Comparison of ENCODE assay signal across 20 cellular contexts in genomic region chr1:167541013-167541412, GRCh38. TPM values are rescaled to one million over a fixed set of nuclear protein-coding genes. Genes with fewer than 3 reads are reported as not detected.
DNase-seq lines count a peak whose midpoint lies in the region; ATAC-seq, FAIRE-seq and TF ChIP-seq lines count a peak whose summit lies in the region.
"Had no signal": no experiment of that assay in that cellular context is flagged by ENCODE, and none has a peak within 500 bp of the region (broad histone marks: within the 10 kb centered on the region; RNA-seq: fewer than 3 reads in every experiment).

No MANE protein-coding gene starts in this region.

- no peak for ATAC-seq in IMR-90 (ENCODE audit: low read depth)
- ATAC-seq in K562: no peak

- H3K23ac ChIP-seq in IMR-90 (ENCODE audit: low read depth, low read length): no peak overlapping the region

- no peaks in the 10 kb centered on the region for H3K27me3 Mint-ChIP-seq in T-helper 1 cell treated with Interleukin-12 subunit alpha and Interleukin-12 subunit beta and Interleukin-4 antibody, amounts not matched to agents 30 μg/mL and 1 μg/mL, for 36 hours (ENCODE audit: low read depth)
- H3K27me3 Mint-ChIP-seq: activated B cell treated with CpG ODN at 0.5 μM for 24 hours; activated naive CD8-positive, alpha-beta T cell treated with anti-CD3 and anti-CD28 coated beads, Interleukin-2, amount 10 ng/mL, durations not matched to agents 7 days and 5 days; B cell; brain had no signal

- H2BK20ac ChIP-seq in IMR-90 (ENCODE audit: low read depth, low read length): no peak overlapping the region

- BruUV-seq in IMR-90 (replicated peaks; lab: Mats Ljungman, UMichigan) (no TSS peak), K562 (replicated peaks; lab: Mats Ljungman, UMichigan) (no TSS peak)

- H3K36me3 ChIP-seq in IMR-90 (ENCODE audit: control insufficient read depth, insufficient read depth, low read length): no peaks in the 10 kb centered on the region
- H3K36me3 ChIP-seq in K562 (ENCODE audit: control insufficient read depth, insufficient read depth, low read length): peaks cover 53% of the 10 kb centered on the region

- TF ChIP-seq RAD21 in IMR-90 (IDR thresholded peaks at IDR 0.05; ENCODE audit: low read length): no peak
- no peak for TF ChIP-seq RAD21 in K562 (CRISPR knock-in tag; conservative IDR thresholded peaks at IDR 0.05 in 1 of 2, IDR thresholded peaks at IDR 0.05 in 1 of 2)

- FAIRE-seq in K562 (lab: Jason Lieb, UNC): no peak
- FAIRE-seq: endometrium had no signal

- no peak overlapping the region for H3K14ac ChIP-seq in IMR-90 (replicated peaks; ENCODE audit: low read depth, low read length)

- DNase-seq in T-helper 1 cell: no peak
- DNase-seq in IMR-90: peak; percentile 10
- peak in 1 of 4 experiments; percentile 5 for DNase-seq in K562 (ENCODE audit: extremely low read depth in 1 of 4, low spot score in 3 of 4)
- DNase-seq in kidney tubule cell (ENCODE audit: low spot score): peak; percentile 13
- DNase-seq in UCSD-AML1 (lab: John Stamatoyannopoulos, UW; ENCODE audit: unreplicated experiment): no peak
- DNase-seq in GM20000 (ENCODE audit: low spot score): no peak
- DNase-seq in COR-L47 (lab: John Stamatoyannopoulos, UW): no peak
- DNase-seq: activated B cell treated with CpG ODN at 0.5 μM for 24 hours; activated CD8-positive, alpha-beta memory T cell treated with anti-CD3 and anti-CD28 coated beads for 24 hours; activated naive CD8-positive, alpha-beta T cell treated with anti-CD3 and anti-CD28 coated beads, Interleukin-2, amount 10 ng/mL, durations not matched to agents 7 days and 5 days; cortex of kidney; natural killer cell had no signal

- H3K9me1 ChIP-seq in IMR-90 (ENCODE audit: insufficient read depth, low read length) (no peaks in the 10 kb centered on the region), K562 (ENCODE audit: control insufficient read depth, insufficient read depth, low read length) (no peaks in the 10 kb centered on the region)

- no peak overlapping the region for H3K27ac ChIP-seq in IMR-90 (ENCODE audit: insufficient read depth, low read length)
- no peak overlapping the region for H3K27ac ChIP-seq in K562 (ENCODE audit: extremely low read depth, low read depth, low read length)
- H3K27ac ChIP-seq: parathyroid adenoma had no signal

- no peak overlapping the region for H2AK9ac ChIP-seq in IMR-90 (replicated peaks; ENCODE audit: low read depth, low read length, poor library complexity)

- peaks cover 48% of the 10 kb centered on the region for H3K4me1 Mint-ChIP-seq in T-helper 1 cell treated with Interleukin-12 subunit alpha and Interleukin-12 subunit beta and Interleukin-4 antibody, amounts not matched to agents 30 μg/mL and 1 μg/mL, for 36 hours (ENCODE audit: low read depth)
- H3K4me1 Mint-ChIP-seq: natural killer cell had no signal

- H3K9me3 ChIP-seq in IMR-90 (ENCODE audit: control insufficient read depth, insufficient read depth, low read length) (no peaks in the 10 kb centered on the region), K562 (replicated peaks; ENCODE audit: control insufficient read depth, insufficient read depth, low read depth, low read length) (no peaks in the 10 kb centered on the region)
- H3K9me3 ChIP-seq: heart right ventricle had no signal

- no peak overlapping the region for H4K5ac ChIP-seq in IMR-90 (ENCODE audit: low read depth, low read length)

- H4K8ac ChIP-seq in IMR-90 (ENCODE audit: low read depth in 2 of 2, low read length in 2 of 2): no peak overlapping the region

- H2BK120ac ChIP-seq in IMR-90 (ENCODE audit: low read depth, low read length): no peak overlapping the region

- H3K4me1 ChIP-seq in IMR-90 (ENCODE audit: control insufficient read depth, insufficient read depth, low read length) (peaks cover 2% of the 10 kb centered on the region; the same call in 1 of the 2 replicates), K562 (replicated peaks in 1 of 2; ENCODE audit: control insufficient read depth in 2 of 2, insufficient read depth in 2 of 2, low read length in 2 of 2) (peaks cover 16 to 19% of the 10 kb centered on the region in 2 experiments; a peak in 4 of 5 replicates)
- H3K4me1 ChIP-seq: parathyroid adenoma had no signal

- no peak overlapping the region for H3K4ac ChIP-seq in IMR-90 (ENCODE audit: low read depth, low read length)

- H2BK5ac ChIP-seq in IMR-90 (ENCODE audit: low read depth, low read length, poor library complexity, severe bottlenecking): no peak overlapping the region

- intact Hi-C loops in IMR-90 (cut with micrococcal nuclease): no loop called here
- intact Hi-C loops in K562 (cut with micrococcal nuclease): loop anchor here (2.0 kb wide), 1 partner anchor 16 kb away; no protein-coding TSS in a partner anchor

- H2AK5ac ChIP-seq in IMR-90 (ENCODE audit: low read depth, low read length): no peak overlapping the region

- H4K20me1 ChIP-seq in IMR-90 (ENCODE audit: insufficient read depth, low read length) (no peaks in the 10 kb centered on the region), K562 (replicated peaks; ENCODE audit: control insufficient read depth, insufficient read depth, low read length) (no peaks in the 10 kb centered on the region)

- H3K9me3 Mint-ChIP-seq in T-helper 1 cell treated with Interleukin-12 subunit alpha and Interleukin-12 subunit beta and Interleukin-4 antibody, amounts not matched to agents 30 μg/mL and 1 μg/mL, for 36 hours: no peaks in the 10 kb centered on the region
- H3K9me3 Mint-ChIP-seq: activated B cell treated with CpG ODN at 0.5 μM for 24 hours; activated naive CD8-positive, alpha-beta T cell treated with anti-CD3 and anti-CD28 coated beads, Interleukin-2, amount 10 ng/mL, durations not matched to agents 7 days and 5 days; brain; natural killer cell had no signal

- H3K27me3 ChIP-seq in IMR-90 (ENCODE audit: control insufficient read depth, insufficient read depth, low read length) (peaks cover 10% of the 10 kb centered on the region; the same call in 1 of the 2 replicates), K562 (ENCODE audit: control insufficient read depth in 2 of 2, insufficient read depth in 2 of 2, low read length in 2 of 2) (no peaks in the 10 kb centered on the region)
- H3K27me3 ChIP-seq: heart right ventricle had no signal

- POLR2A ChIA-PET in IMR-90 (lab: Charles Lee; ENCODE audit: unreplicated experiment) (no interaction called here), K562 (lab: Yijun Ruan, JAX) (interaction anchor here (0.6 to 6.1 kb wide), 12 partner anchors 10 to 425 kb away, joined by 3 to 71 read pairs (median 3); partner anchors contain the start of gene CREG1)

- in situ Hi-C loops in IMR-90 (cut with MboI; ENCODE audit: low sequenced_read_pairs) (no loop called here), K562 (cut with MboI) (no loop called here)

- H3K27ac Mint-ChIP-seq in T-helper 1 cell treated with Interleukin-12 subunit alpha and Interleukin-12 subunit beta and Interleukin-4 antibody, amounts not matched to agents 30 μg/mL and 1 μg/mL, for 36 hours: peak overlapping the region; percentile 8
- H3K27ac Mint-ChIP-seq: activated B cell treated with CpG ODN at 0.5 μM for 24 hours; activated naive CD8-positive, alpha-beta T cell treated with anti-CD3 and anti-CD28 coated beads, Interleukin-2, amount 10 ng/mL, durations not matched to agents 7 days and 5 days; B cell; natural killer cell had no signal

- dilution Hi-C loops in IMR-90 (cut with HindIII; ENCODE audit: low sequenced_read_pairs, unreplicated experiment): no loop called here

- TF ChIP-seq POLR2A in IMR-90 (IDR thresholded peaks at IDR 0.05; ENCODE audit: low read depth, low read length) (no peak), K562 (conservative IDR thresholded peaks at IDR 0.05) (no peak)

- H3K9ac ChIP-seq in IMR-90 (ENCODE audit: low read depth, low read length) (no peak overlapping the region), K562 (ENCODE audit: insufficient read depth in 1 of 2, low read depth in 2 of 2, low read length in 2 of 2) (no peak overlapping the region)
- H3K9ac ChIP-seq: parathyroid adenoma had no signal

- no peak overlapping the region for H3K4me3 ChIP-seq in IMR-90 (ENCODE audit: insufficient read depth, low read depth, low read length)
- no peak overlapping the region for H3K4me3 ChIP-seq in K562
- H3K4me3 ChIP-seq: heart right ventricle had no signal

- H3K4me2 ChIP-seq in IMR-90 (ENCODE audit: low read depth, low read length) (no peak overlapping the region), K562 (ENCODE audit: insufficient read depth, low read length) (no peak overlapping the region)

- H3K4me3 Mint-ChIP-seq in T-helper 1 cell treated with Interleukin-12 subunit alpha and Interleukin-12 subunit beta and Interleukin-4 antibody, amounts not matched to agents 30 μg/mL and 1 μg/mL, for 36 hours: no peak overlapping the region
- H3K4me3 Mint-ChIP-seq: activated B cell treated with CpG ODN at 0.5 μM for 24 hours; activated naive CD8-positive, alpha-beta T cell treated with anti-CD3 and anti-CD28 coated beads, Interleukin-2, amount 10 ng/mL, durations not matched to agents 7 days and 5 days; B cell; natural killer cell had no signal

- no peak overlapping the region for H3K18ac ChIP-seq in IMR-90 (ENCODE audit: low read depth, low read length)

- TF ChIP-seq CTCF in IMR-90 (conservative IDR thresholded peaks at IDR 0.05; ENCODE audit: low read depth, low read length) (no peak), K562 (IDR thresholded peaks at IDR 0.05 in 2 of 3, conservative IDR thresholded peaks at IDR 0.05 in 1 of 3; ENCODE audit: insufficient read depth in 2 of 3, low read depth in 1 of 3, low read length in 3 of 3) (no peak), GM20000 (IDR thresholded peaks at IDR 0.05; ENCODE audit: extremely low read depth, missing control alignments) (no peak)

- peaks cover 3% of the 10 kb centered on the region for H3K36me3 Mint-ChIP-seq in T-helper 1 cell treated with Interleukin-12 subunit alpha and Interleukin-12 subunit beta and Interleukin-4 antibody, amounts not matched to agents 30 μg/mL and 1 μg/mL, for 36 hours (ENCODE audit: low read depth)

- no peak overlapping the region for H3K56ac ChIP-seq in IMR-90 (ENCODE audit: extremely low read depth, insufficient read depth, low read length)

- CTCF ChIA-PET in IMR-90 (lab: Yijun Ruan, JAX): interaction anchor here (0.7 to 1.6 kb wide), 3 partner anchors 13 to 271 kb away, joined by 3 to 6 read pairs (median 3); partner anchors contain the start of gene CREG1
- CTCF ChIA-PET in K562 (lab: Yijun Ruan, JAX; ENCODE audit: low intra/inter-chr PET ratio): interaction anchor here (1.1 to 1.2 kb wide), 2 partner anchors 147 to 480 kb away, joined by 4 read pairs; no protein-coding TSS in a partner anchor

- H4K91ac ChIP-seq in IMR-90 (ENCODE audit: insufficient read depth, low read depth, low read length): no peak overlapping the region

- no peaks in the 10 kb centered on the region for H3K79me1 ChIP-seq in IMR-90 (ENCODE audit: low read depth in 1 of 2, low read length in 2 of 2)

- no peaks in the 10 kb centered on the region for H3K79me2 ChIP-seq in K562 (ENCODE audit: control insufficient read depth, insufficient read depth, low read length)
- H3K79me2 ChIP-seq: parathyroid adenoma had no signal

- no peak for TF ChIP-seq EP300 in K562 (IDR thresholded peaks at IDR 0.05; ENCODE audit: low read length)

- H2AFZ ChIP-seq in IMR-90 (replicated peaks; ENCODE audit: low read length, poor library complexity) (no peak overlapping the region), K562 (ENCODE audit: low read depth, low read length) (no peak overlapping the region)
- H2AFZ ChIP-seq: parathyroid adenoma had no signal

- no peak overlapping the region for H2BK15ac ChIP-seq in IMR-90 (ENCODE audit: low read depth, low read length)

RNA-seq across cellular contexts. Expression of gene CREG1, which starts 12.5 kb away (rescaled TPM):
- 2.9 and 3.3 TPM in 2 replicates for total RNA-seq in IMR-90 (2012; rRNA removed)
- 6.3 and 6.4 TPM in 2 replicates for polyA plus RNA-seq in IMR-90 (2012; rRNA removed)
- polyA plus RNA-seq in IMR-90 (2012; cell fraction: cytosol; rRNA removed): 2.2 and 6.9 TPM in 2 replicates
- polyA plus RNA-seq in IMR-90 (2012; cell fraction: nucleus; rRNA removed; ENCODE audit: low replicate concordance): 1.8 and 2.5 TPM in 2 replicates
- total RNA-seq in K562 (2011; cell fraction: chromatin; rRNA removed; ENCODE audit: low replicate concordance): 70.1 and 115 TPM in 2 replicates
- total RNA-seq in K562 (2011; cell fraction: nucleolus; rRNA removed): 141 and 156 TPM in 2 replicates
- total RNA-seq in K562 (2011; cell fraction: nucleoplasm; rRNA removed): 172 and 258 TPM in 2 replicates
- total RNA-seq in K562 (2014; rRNA removed): 115 and 139 TPM in 2 replicates
- total RNA-seq in K562 (2014; rRNA removed; fragmentation: Illumina TruSeq; extraction: Trizol): 161 and 179 TPM in 2 replicates
- 164 and 178 TPM in 2 replicates for total RNA-seq in K562 (2015; rRNA removed; fragmentation: Illumina TruSeq; extraction: Trizol)
- total RNA-seq in K562 (2021): 150 and 154 TPM in 2 replicates
- 272 TPM in 2 replicates for polyA plus RNA-seq in K562 (2011; rRNA removed)
- polyA plus RNA-seq in K562 (2011; cell fraction: cytosol; rRNA removed): 152 and 184 TPM in 2 replicates
- polyA plus RNA-seq in K562 (2011; cell fraction: nucleus; rRNA removed): 41.7 and 74.9 TPM in 2 replicates
- 137 and 336 TPM in 2 replicates for polyA plus RNA-seq in K562 (2012)
- polyA plus RNA-seq in K562 (2014; fragmentation: Illumina TruSeq; extraction: Trizol): 163 and 197 TPM in 2 replicates
- polyA plus RNA-seq in K562 (2014; fragmentation: Nextera tagmentation; extraction: Ambion mirVana): 10 to 100 TPM; 45.7 to 58.2 TPM
- 176 and 186 TPM in 2 replicates for polyA plus RNA-seq in K562 (2014; rRNA removed)
- polyA minus RNA-seq in K562 (2011; rRNA and poly(A)+ RNA removed): 101 and 126 TPM in 2 replicates
- 59.4 and 78.2 TPM in 2 replicates for polyA minus RNA-seq in K562 (2011; cell fraction: cytosol; rRNA and poly(A)+ RNA removed)
- polyA minus RNA-seq in K562 (2011; cell fraction: nucleus; rRNA and poly(A)+ RNA removed): 17.5 and 30.3 TPM in 2 replicates

RNA-seq across cellular contexts. Expression of gene CD247, which starts 22.7 kb away (rescaled TPM):
- not detected in 2 replicates for total RNA-seq in IMR-90 (2012; rRNA removed)
- not detected in 2 replicates for polyA plus RNA-seq in IMR-90 (2012; rRNA removed)
- not detected in 2 replicates for polyA plus RNA-seq in IMR-90 (2012; cell fraction: cytosol; rRNA removed)
- polyA plus RNA-seq in IMR-90 (2012; cell fraction: nucleus; rRNA removed; ENCODE audit: low replicate concordance): 0.04 TPM in 1 of 2 replicates, not detected in the other
- 0.44 TPM in 1 of 2 replicates, not detected in the other for total RNA-seq in K562 (2011; cell fraction: chromatin; rRNA removed; ENCODE audit: low replicate concordance)
- 0.50 and 0.53 TPM in 2 replicates for total RNA-seq in K562 (2011; cell fraction: nucleolus; rRNA removed)
- 0.15 and 0.23 TPM in 2 replicates for total RNA-seq in K562 (2011; cell fraction: nucleoplasm; rRNA removed)
- 0.12 TPM in 1 of 2 replicates, not detected in the other for total RNA-seq in K562 (2014; rRNA removed)
- not detected in 2 replicates for total RNA-seq in K562 (2014; rRNA removed; fragmentation: Illumina TruSeq; extraction: Trizol)
- 0.18 TPM in 1 of 2 replicates, not detected in the other for total RNA-seq in K562 (2015; rRNA removed; fragmentation: Illumina TruSeq; extraction: Trizol)
- total RNA-seq in K562 (2021): 0.22 and 0.42 TPM in 2 replicates
- polyA plus RNA-seq in K562 (2011; rRNA removed): 0.08 and 0.18 TPM in 2 replicates
- polyA plus RNA-seq in K562 (2011; cell fraction: cytosol; rRNA removed): 0.12 TPM in 1 of 2 replicates, not detected in the other
- polyA plus RNA-seq in K562 (2011; cell fraction: nucleus; rRNA removed): 0.27 and 0.43 TPM in 2 replicates
- polyA plus RNA-seq in K562 (2012): 0.20 and 0.21 TPM in 2 replicates
- not detected in 2 replicates for polyA plus RNA-seq in K562 (2014; fragmentation: Illumina TruSeq; extraction: Trizol)
- not detected for polyA plus RNA-seq in K562 (2014; fragmentation: Nextera tagmentation; extraction: Ambion mirVana)
- polyA plus RNA-seq in K562 (2014; rRNA removed): 0.37 and 0.55 TPM in 2 replicates
- polyA minus RNA-seq in K562 (2011; rRNA and poly(A)+ RNA removed): not detected in 2 replicates
- polyA minus RNA-seq in K562 (2011; cell fraction: cytosol; rRNA and poly(A)+ RNA removed): not detected in 2 replicates
- not detected in 2 replicates for polyA minus RNA-seq in K562 (2011; cell fraction: nucleus; rRNA and poly(A)+ RNA removed)
- total RNA-seq: A172, fibroblast of villous mesenchyme had no signal

Comparison
In these comparisons a context has a peak if more than half of its experiments do, and no peak if none do; other contexts are left out.
1. DNase-seq: peak in IMR-90 (single experiment) and kidney tubule cell (single experiment); none in T-helper 1 cell (0 of 5), UCSD-AML1 (single experiment), GM20000 (single experiment) and COR-L47 (single experiment).
2. RNA of gene CREG1, which starts 12.5 kb away (total RNA-seq): 70.1 to 258 TPM in K562; 2.9 to 3.3 TPM in IMR-90; every median in the first group is over 10 times any median in the second.